Comparison of ENCODE assay signal across 20 cellular contexts in genomic region chr18:54532962-54533361, GRCh38. TPM values are rescaled to one million over a fixed set of nuclear protein-coding genes. Genes with fewer than 3 reads are reported as not detected.
DNase-seq lines count a peak whose midpoint lies in the region; ATAC-seq and TF ChIP-seq lines count a peak whose summit lies in the region.
"Had no signal": no experiment of that assay in that cellular context is flagged by ENCODE, and none has a peak within 500 bp of the region (broad histone marks: within the 10 kb centered on the region; RNA-seq: fewer than 3 reads in every experiment).

No MANE protein-coding gene starts in this region.

- H3K36me3 Mint-ChIP-seq in endodermal cell (ENCODE audit: low read depth), result no peaks in the 10 kb centered on the region

- H3K4me1 ChIP-seq in Karpas-422 (ENCODE audit: low read length) (peaks cover 45% of the 10 kb centered on the region), endodermal cell (ENCODE audit: control insufficient read depth, insufficient read depth, low read length) (peaks cover 16% of the 10 kb centered on the region)

- H3K27ac Mint-ChIP-seq in endodermal cell, result no peak overlapping the region

- WGBS in endodermal cell (ENCODE audit: insufficient coverage in 1 of 2, insufficient read length in 1 of 2), 2 experiments, result 91% methylated on average over 1 of the region's 1 CpG

- H3K27me3 ChIP-seq in Karpas-422 (ENCODE audit: low read length), result no peaks in the 10 kb centered on the region
- H3K27me3 ChIP-seq in endodermal cell (ENCODE audit: control insufficient read depth, insufficient read depth, low read length, poor library complexity, severe bottlenecking), result no peaks in the 10 kb centered on the region

- H3K36me3 ChIP-seq in Karpas-422 (ENCODE audit: insufficient read depth, low read length) (no peaks in the 10 kb centered on the region), endodermal cell (ENCODE audit: control insufficient read depth, insufficient read depth, low read length) (no peaks in the 10 kb centered on the region)

- no peak for ATAC-seq in HG02970 (IDR thresholded peaks at IDR 0.05; ENCODE audit: low FRiP score, unreplicated experiment)
- no peak for ATAC-seq in HG03025 (IDR thresholded peaks at IDR 0.05; ENCODE audit: low FRiP score, unreplicated experiment)

- H3K9ac ChIP-seq in Karpas-422 (ENCODE audit: low read length), result no peak overlapping the region
- H3K9ac ChIP-seq in endodermal cell (ENCODE audit: extremely low read depth, low read length, poor library complexity, severe bottlenecking), result no peak overlapping the region

- H3K4me2 ChIP-seq in Karpas-422 (ENCODE audit: low read depth, low read length, poor library complexity, severe bottlenecking), result peak overlapping the region; percentile 38
- H3K4me2 ChIP-seq: PC-9 had no signal

- H2AFZ ChIP-seq in Karpas-422 (ENCODE audit: low read length), result no peak overlapping the region
- H2AFZ ChIP-seq: PC-9 had no signal

- H3K9me2 ChIP-seq in Karpas-422 (replicated peaks; ENCODE audit: insufficient read depth, low read length), result no peaks in the 10 kb centered on the region

- H3K4me3 ChIP-seq in Karpas-422 (ENCODE audit: low read length), result no peak overlapping the region
- peak overlapping the region; percentile 11 for H3K4me3 ChIP-seq in endodermal cell (ENCODE audit: low read length)
- H3K4me3 ChIP-seq: PC-9 had no signal

- H3K9me3 ChIP-seq in Karpas-422 (ENCODE audit: low read length) (peaks cover 5% of the 10 kb centered on the region; the same call in 1 of the 2 replicates), endodermal cell (ENCODE audit: control insufficient read depth, low read length) (peaks cover 25% of the 10 kb centered on the region)

- no peak overlapping the region for H3K4me3 Mint-ChIP-seq in endodermal cell

- DNase-seq in COLO668 (lab: John Stamatoyannopoulos, UW; ENCODE audit: unreplicated experiment) (peak; percentile 29), DMS53 (lab: John Stamatoyannopoulos, UW) (peak; percentile 67), Karpas-422 (peak; percentile 51), endodermal cell (no peak)
- no peak for DNase-seq in stimulated activated CD4-positive, alpha-beta T cell treated with anti-CD3 and anti-CD28 coated beads, Interleukin-4, amount 100 ng/mL, for 4 hours
- DNase-seq: AML-193, HCEC 1CT, KBM-7, MV-4-11, NCI-H1436, NCI-H2029, NCI-H2171 treated with DMSO at 0.1 percent for 48 hours, NCI-H446, NCI-H748 treated with DMSO at 0.1 percent for 48 hours, PC-9, T1000 had no signal

- H4K20me1 ChIP-seq in Karpas-422 (ENCODE audit: insufficient read depth, low read depth, low read length), result no peaks in the 10 kb centered on the region

- H3K9me3 Mint-ChIP-seq in endodermal cell, result peaks cover 13% of the 10 kb centered on the region

- no peaks in the 10 kb centered on the region for H3K27me3 Mint-ChIP-seq in endodermal cell (ENCODE audit: insufficient read depth)

- H3K79me2 ChIP-seq in Karpas-422 (ENCODE audit: low read length), result no peaks in the 10 kb centered on the region

- H3K27ac ChIP-seq in Karpas-422 (ENCODE audit: low read length) (peak overlapping the region; percentile 76), endodermal cell (ENCODE audit: low read depth, low read length) (no peak overlapping the region)
- H3K27ac ChIP-seq: C4-2B, PC-9 had no signal

- TF ChIP-seq CTCF in endodermal cell (conservative IDR thresholded peaks at IDR 0.05), result no peak

- H3K4me1 Mint-ChIP-seq in endodermal cell, result peaks cover 41% of the 10 kb centered on the region

RNA-seq across cellular contexts. Expression of gene DYNAP, which starts 58.1 kb away (rescaled TPM):
- not detected in 2 replicates for total RNA-seq in Karpas-422 (2014; rRNA removed; shearing (Covaris generic); ENCODE audit: low replicate concordance)
- total RNA-seq in endodermal cell, result not detected
- not detected for polyA plus RNA-seq in endodermal cell (2013, experiment 1 of 2)
- polyA plus RNA-seq in endodermal cell (2013, experiment 2 of 2), result not detected
- total RNA-seq: PC-9; T-helper 1 cell treated with Interleukin-12 subunit alpha and Interleukin-12 subunit beta and Interleukin-4 antibody, amounts not matched to agents 30 ng/mL and 1 ng/mL, for 36 hours had no signal

Comparison
In these comparisons a context has a peak if more than half of its experiments do, and no peak if none do; other contexts are left out.
1. DNase-seq: peak in COLO668 (single experiment), DMS53 (single experiment) and Karpas-422 (single experiment); none in endodermal cell (single experiment) and stimulated activated CD4-positive, alpha-beta T cell treated with anti-CD3 and anti-CD28 coated beads, Interleukin-4, amount 100 ng/mL, for 4 hours (0 of 2).